ENCODE assay signal across 14 cellular contexts in the genomic region with DNA sequence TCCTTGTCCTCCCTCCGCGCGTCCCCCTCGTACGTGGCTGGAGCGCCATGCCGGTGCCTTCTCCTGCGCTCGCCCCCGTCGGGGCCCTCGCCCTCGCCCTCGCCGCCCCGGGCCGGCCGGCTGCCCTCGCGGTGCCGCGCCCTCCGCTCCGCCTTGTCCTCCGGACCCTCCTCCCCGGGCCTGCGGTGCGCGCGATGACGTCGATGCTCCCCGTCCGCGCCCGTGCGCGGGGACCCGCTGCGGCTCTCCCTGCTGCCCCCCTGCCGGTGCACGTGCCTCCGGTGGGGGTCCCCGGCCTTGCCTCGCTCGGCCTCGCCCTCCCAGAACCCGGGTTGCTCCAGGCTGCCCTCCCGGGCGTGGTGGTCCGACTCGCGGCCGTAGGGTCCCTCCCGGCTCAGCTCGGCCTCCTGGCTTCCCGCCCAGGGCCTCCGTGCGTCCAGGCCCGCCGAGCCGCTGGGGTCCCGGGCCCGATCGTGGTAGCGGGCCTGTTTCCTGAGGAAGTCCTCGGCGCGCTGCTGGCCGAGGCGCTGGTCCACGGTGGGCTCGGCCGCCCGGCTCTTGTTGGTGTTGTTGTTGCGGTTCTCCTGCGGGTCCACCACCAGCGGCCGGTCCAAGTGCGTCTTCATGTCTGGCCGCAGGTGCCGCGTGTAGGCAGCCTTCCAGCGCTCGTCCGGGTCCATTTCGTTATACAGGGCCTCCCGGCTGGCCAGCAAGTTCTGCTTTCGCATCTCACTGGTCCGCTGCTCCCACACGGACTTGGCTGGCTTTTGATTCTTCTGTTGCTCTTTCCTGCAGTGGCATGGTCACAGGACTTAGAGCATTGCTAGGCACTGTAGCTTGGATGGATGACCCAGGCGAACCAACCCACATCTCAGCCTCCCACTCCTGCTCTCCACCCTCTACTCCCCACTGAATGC.
A peak's percentile ranks its signal among the peaks of the same experiment; 100 is the strongest.
DNase-seq lines count a peak whose midpoint lies in the region; ATAC-seq and TF ChIP-seq lines count a peak whose summit lies in the region.
"Had no signal": no experiment of that assay in that cellular context is flagged by ENCODE, and none has a peak within 500 bp of the region (broad histone marks: within the 10 kb centered on the region; RNA-seq: fewer than 3 reads in every experiment).

No MANE protein-coding gene starts in this region.

- H3K4me3 ChIP-seq in SK-N-SH (ENCODE audit: low read depth in 2 of 2, low read length in 1 of 2), result no peak overlapping the region
- H3K4me3 ChIP-seq in adipocyte (ENCODE audit: low read length), result peak overlapping the region; percentile 49
- peak overlapping the region; percentile 8 for H3K4me3 ChIP-seq in lower lobe of right lung
- H3K4me3 ChIP-seq in testis, result peak overlapping the region; percentile 46 to 50

- peak overlapping the region; percentile 63 for H3K4me2 ChIP-seq in SK-N-SH

- CTCF ChIA-PET in SK-N-SH (lab: Yijun Ruan, JAX), result no interaction called here

- H3K9me3 ChIP-seq in SK-N-SH, result no peaks in the 10 kb centered on the region
- H3K9me3 ChIP-seq in adipocyte (ENCODE audit: control insufficient read depth, low read length), result no peaks in the 10 kb centered on the region
- H3K9me3 ChIP-seq in lower lobe of right lung, result no peaks in the 10 kb centered on the region
- H3K9me3 ChIP-seq in testis, result no peaks in the 10 kb centered on the region

- TF ChIP-seq CTCF in SK-N-SH (IDR thresholded peaks at IDR 0.05), result no peak
- TF ChIP-seq CTCF in lower lobe of right lung (IDR thresholded peaks at IDR 0.05), result no peak
- no peak for TF ChIP-seq CTCF in testis (IDR thresholded peaks at IDR 0.05)

- no peak overlapping the region for H2AFZ ChIP-seq in SK-N-SH (ENCODE audit: low read depth)

- H3K27ac ChIP-seq in SK-N-SH (ENCODE audit: low read depth in 2 of 2, low read length in 1 of 2), result no peak overlapping the region
- H3K27ac ChIP-seq in lower lobe of right lung, result no peak overlapping the region
- H3K27ac ChIP-seq in testis, result no peak overlapping the region

- POLR2A ChIA-PET in SK-N-SH (lab: Yijun Ruan, JAX), result no interaction called here

- no peak for TF ChIP-seq EP300 in SK-N-SH (IDR thresholded peaks at IDR 0.05; ENCODE audit: borderline replicate concordance in 1 of 2, low read depth in 1 of 2, low read length in 1 of 2)

- H3K36me3 ChIP-seq in SK-N-SH (replicated peaks in 1 of 2; ENCODE audit: control insufficient read depth in 1 of 2, insufficient read depth in 2 of 2, low read length in 1 of 2) (no peaks in the 10 kb centered on the region), adipocyte (ENCODE audit: control insufficient read depth, insufficient read depth, low read length, severe bottlenecking) (no peaks in the 10 kb centered on the region), lower lobe of right lung (no peaks in the 10 kb centered on the region), testis (ENCODE audit: low read depth, missing control alignments) (no peaks in the 10 kb centered on the region)

- H3K9ac ChIP-seq in SK-N-SH, result no peak overlapping the region
- no peak overlapping the region for H3K9ac ChIP-seq in adipocyte (ENCODE audit: low read length)

- no peaks in the 10 kb centered on the region for H3K79me2 ChIP-seq in SK-N-SH (ENCODE audit: insufficient read depth)

- intact Hi-C loops in lower lobe of right lung (cut with DNase I) (no loop called here), testis (cut with DNase I; ENCODE audit: low total_unique reads) (no loop called here)

- TF ChIP-seq RAD21 in SK-N-SH (IDR thresholded peaks at IDR 0.05; ENCODE audit: low read length), result no peak

- no peaks in the 10 kb centered on the region for H3K4me1 ChIP-seq in SK-N-SH (ENCODE audit: control insufficient read depth in 1 of 2, insufficient read depth in 2 of 2, low read depth in 1 of 2, low read length in 1 of 2)
- peaks cover 7% of the 10 kb centered on the region for H3K4me1 ChIP-seq in adipocyte (ENCODE audit: control insufficient read depth, insufficient read depth, low read length)
- H3K4me1 ChIP-seq in lower lobe of right lung, result no peaks in the 10 kb centered on the region
- no peaks in the 10 kb centered on the region for H3K4me1 ChIP-seq in testis

- WGBS in SK-N-SH (ENCODE audit: low lambda C conversion rate), result 31% methylated on average over 47 of the region's 92 CpGs
- WGBS in testis, 2 donors, result 43 to 48% methylated on average over 45 to 92 of the region's 92 CpGs

- H3F3A ChIP-seq in SK-N-SH (replicated peaks; ENCODE audit: insufficient read depth), result no peaks in the 10 kb centered on the region

- H3K27me3 ChIP-seq in SK-N-SH (ENCODE audit: insufficient read depth) (peaks cover 69% of the 10 kb centered on the region), adipocyte (replicated peaks; ENCODE audit: control insufficient read depth, insufficient read depth, low read length) (no peaks in the 10 kb centered on the region), lower lobe of right lung (ENCODE audit: low read depth) (peaks cover 47% of the 10 kb centered on the region), testis (no peaks in the 10 kb centered on the region)

- no peaks in the 10 kb centered on the region for H4K20me1 ChIP-seq in SK-N-SH (ENCODE audit: insufficient read depth)

- H3K9me2 ChIP-seq in SK-N-SH, result no peaks in the 10 kb centered on the region

- DNase-seq in SK-N-SH (peak; percentile 51), adipocyte (ENCODE audit: low read depth) (no peak), lower lobe of right lung (no peak), testis (no peak), KG1 (lab: John Stamatoyannopoulos, UW) (no peak)
- DNase-seq in stimulated activated CD4-positive, alpha-beta T cell treated with anti-CD3 and anti-CD28 coated beads, Interleukin-4, amount 100 ng/mL, for 1 hour, result no peak
- DNase-seq: 8988T; activated CD4-positive, CD25-positive, alpha-beta regulatory T cell; activated gamma-delta T cell treated with Interleukin-2 at 50 U/mL for 16 hours; CD8-positive, alpha-beta memory T cell; naive thymus-derived CD8-positive, alpha-beta T cell; NCI-H2107 had no signal

- no peak; the same call in 2 of the 3 replicates for ATAC-seq in SK-N-SH treated with all-trans-retinoic acid at 6 μM for 48 hours
- ATAC-seq in lower lobe of right lung, result no peak
- ATAC-seq in GM19452 (IDR thresholded peaks at IDR 0.05; ENCODE audit: unreplicated experiment), result no peak
- ATAC-seq: naive thymus-derived CD8-positive, alpha-beta T cell had no signal

- no peak for TF ChIP-seq POLR2A in testis (IDR thresholded peaks at IDR 0.05)

TF ChIP-seq in SK-N-SH, 30 proteins besides CTCF, POLR2A, EP300 and RAD21 (continues in another document):
- TF ChIP-seq GABPA (IDR thresholded peaks at IDR 0.05; ENCODE audit: low read depth), result no peak
- TF ChIP-seq TAF1 (IDR thresholded peaks at IDR 0.05; ENCODE audit: borderline replicate concordance, low read depth, low read length), result no peak
- TF ChIP-seq, protein P1, sequence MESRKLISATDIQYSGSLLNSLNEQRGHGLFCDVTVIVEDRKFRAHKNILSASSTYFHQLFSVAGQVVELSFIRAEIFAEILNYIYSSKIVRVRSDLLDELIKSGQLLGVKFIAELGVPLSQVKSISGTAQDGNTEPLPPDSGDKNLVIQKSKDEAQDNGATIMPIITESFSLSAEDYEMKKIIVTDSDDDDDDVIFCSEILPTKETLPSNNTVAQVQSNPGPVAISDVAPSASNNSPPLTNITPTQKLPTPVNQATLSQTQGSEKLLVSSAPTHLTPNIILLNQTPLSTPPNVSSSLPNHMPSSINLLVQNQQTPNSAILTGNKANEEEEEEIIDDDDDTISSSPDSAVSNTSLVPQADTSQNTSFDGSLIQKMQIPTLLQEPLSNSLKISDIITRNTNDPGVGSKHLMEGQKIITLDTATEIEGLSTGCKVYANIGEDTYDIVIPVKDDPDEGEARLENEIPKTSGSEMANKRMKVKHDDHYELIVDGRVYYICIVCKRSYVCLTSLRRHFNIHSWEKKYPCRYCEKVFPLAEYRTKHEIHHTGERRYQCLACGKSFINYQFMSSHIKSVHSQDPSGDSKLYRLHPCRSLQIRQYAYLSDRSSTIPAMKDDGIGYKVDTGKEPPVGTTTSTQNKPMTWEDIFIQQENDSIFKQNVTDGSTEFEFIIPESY (IDR thresholded peaks at IDR 0.05; ENCODE audit: borderline replicate concordance, low read depth), result no peak
- no peak for TF ChIP-seq CHD2 (IDR thresholded peaks at IDR 0.05; ENCODE audit: low read length, partially characterized antibody)
- TF ChIP-seq YY1 (IDR thresholded peaks at IDR 0.05; ENCODE audit: low read depth), result no peak
- TF ChIP-seq FOXJ3 (CRISPR knock-in tag; IDR thresholded peaks at IDR 0.05), result no peak

TF ChIP-seq in SK-N-SH treated with all-trans-retinoic acid at 6 μM for 48 hours, 23 proteins besides CTCF, POLR2A, EP300 and RAD21:
- TF ChIP-seq TCF4 (CRISPR knock-in tag; IDR thresholded peaks at IDR 0.05; ENCODE audit: borderline replicate concordance), result no peak
- TF ChIP-seq, protein P2, sequence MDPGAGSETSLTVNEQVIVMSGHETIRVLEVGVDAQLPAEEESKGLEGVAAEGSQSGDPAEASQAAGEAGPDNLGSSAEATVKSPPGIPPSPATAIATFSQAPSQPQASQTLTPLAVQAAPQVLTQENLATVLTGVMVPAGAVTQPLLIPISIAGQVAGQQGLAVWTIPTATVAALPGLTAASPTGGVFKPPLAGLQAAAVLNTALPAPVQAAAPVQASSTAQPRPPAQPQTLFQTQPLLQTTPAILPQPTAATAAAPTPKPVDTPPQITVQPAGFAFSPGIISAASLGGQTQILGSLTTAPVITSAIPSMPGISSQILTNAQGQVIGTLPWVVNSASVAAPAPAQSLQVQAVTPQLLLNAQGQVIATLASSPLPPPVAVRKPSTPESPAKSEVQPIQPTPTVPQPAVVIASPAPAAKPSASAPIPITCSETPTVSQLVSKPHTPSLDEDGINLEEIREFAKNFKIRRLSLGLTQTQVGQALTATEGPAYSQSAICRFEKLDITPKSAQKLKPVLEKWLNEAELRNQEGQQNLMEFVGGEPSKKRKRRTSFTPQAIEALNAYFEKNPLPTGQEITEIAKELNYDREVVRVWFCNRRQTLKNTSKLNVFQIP (CRISPR knock-in tag; IDR thresholded peaks at IDR 0.05; ENCODE audit: borderline replicate concordance, low read depth), result no peak

Comparison
In these comparisons a context has a peak if more than half of its experiments do, and no peak if none do; other contexts are left out.
1. H3K4me3 ChIP-seq: peak in adipocyte (single experiment), lower lobe of right lung (single experiment) and testis (2 of 2); none in SK-N-SH (0 of 2).